8 cellular contexts compared by ENCODE assay signal in the genomic region with DNA sequence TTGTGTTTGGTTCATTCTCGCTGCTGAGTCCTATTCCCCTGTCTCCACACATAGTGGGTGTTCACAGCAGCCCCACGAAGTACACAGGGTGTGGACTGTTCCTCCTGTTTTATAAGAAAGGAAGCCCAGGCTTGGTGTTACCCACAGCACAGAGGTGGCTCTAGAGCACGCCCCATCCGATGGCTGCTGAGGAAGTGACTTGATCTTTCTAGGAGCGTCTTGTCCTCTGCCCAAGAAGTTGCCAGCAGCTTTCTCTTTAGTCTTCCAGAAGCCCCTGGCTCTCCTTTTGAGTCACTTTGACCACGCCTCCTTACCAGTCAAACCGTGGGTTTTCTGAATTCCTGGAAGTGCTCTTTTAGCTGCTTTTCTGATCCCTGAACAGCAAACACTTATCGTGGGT.
DNase-seq lines count a peak whose midpoint lies in the region; ATAC-seq and TF ChIP-seq lines count a peak whose summit lies in the region.

No MANE protein-coding gene starts in this region.

- no peaks in the 10 kb centered on the region for H3K9me3 ChIP-seq in CD8-positive, alpha-beta memory T cell (ENCODE audit: low read length)

- peak; percentile 44 to 82 (median 61) for DNase-seq in CD8-positive, alpha-beta memory T cell
- peak; percentile 67 to 69 for DNase-seq in activated CD4-positive, alpha-beta T cell treated with anti-CD3 and anti-CD28 coated beads for 4 hours
- DNase-seq in coronary artery (ENCODE audit: low spot score), result no peak
- peak; percentile 51 to 57 for DNase-seq in stimulated activated CD4-positive, alpha-beta T cell treated with anti-CD3 and anti-CD28 coated beads, Interleukin-2, amount 100 ng/mL, for 48 hours
- no peak for DNase-seq in head of caudate nucleus
- DNase-seq in Ammon's horn (ENCODE audit: low spot score), result no peak

- CTCF ChIA-PET in CD8-positive, alpha-beta memory T cell (lab: Charles Lee), result interaction anchor here (9.4 kb wide), 1 partner anchor 92 kb away, joined by 112 read pairs; the partner anchor contains the start of gene GRK5

- ATAC-seq in GM19324 (IDR thresholded peaks at IDR 0.05; ENCODE audit: low FRiP score, unreplicated experiment), result no peak
- no peak for ATAC-seq in HG03565 (IDR thresholded peaks at IDR 0.05; ENCODE audit: unreplicated experiment)

- H3K36me3 Mint-ChIP-seq in CD8-positive, alpha-beta memory T cell, result peaks cover 0 to 10% (median 9%) of the 10 kb centered on the region in 3 donors

- H3K4me1 ChIP-seq in CD8-positive, alpha-beta memory T cell (ENCODE audit: insufficient read depth, low read length), result peaks cover 76% of the 10 kb centered on the region

- POLR2A ChIA-PET in CD8-positive, alpha-beta memory T cell (lab: Charles Lee), result interaction anchor here (0.9 to 1.0 kb wide), 2 partner anchors 92 to 94 kb away, joined by 3 read pairs; partner anchors contain the start of gene GRK5

- peaks cover 0 to 5% (median 0%) of the 10 kb centered on the region in 5 donors for H3K9me3 Mint-ChIP-seq in CD8-positive, alpha-beta memory T cell

- peak overlapping the region; percentile 83 to 97 (median 95) for H3K27ac Mint-ChIP-seq in CD8-positive, alpha-beta memory T cell

- no peaks in the 10 kb centered on the region for H3K36me3 ChIP-seq in CD8-positive, alpha-beta memory T cell (ENCODE audit: insufficient read depth, low read length)

- no peak overlapping the region for H3K27ac ChIP-seq in CD8-positive, alpha-beta memory T cell (ENCODE audit: low read depth, low read length)
- H3K27ac ChIP-seq in coronary artery, result peak overlapping the region; percentile 21 to 63

- H3K4me3 ChIP-seq in CD8-positive, alpha-beta memory T cell (ENCODE audit: low read length), result peak overlapping the region; percentile 49
- H3K4me3 ChIP-seq in coronary artery, result no peak overlapping the region

- no peak for TF ChIP-seq CTCF in coronary artery (IDR thresholded peaks at IDR 0.05)

- peak overlapping the region; percentile 7 to 83 (median 77) for H3K4me3 Mint-ChIP-seq in CD8-positive, alpha-beta memory T cell

- H3K4me1 Mint-ChIP-seq in CD8-positive, alpha-beta memory T cell, result peaks cover 70 to 81% (median 70%) of the 10 kb centered on the region in 3 donors

- intact Hi-C loops in head of caudate nucleus (cut with DNase I), result no loop called here

- no peaks in the 10 kb centered on the region for H3K27me3 ChIP-seq in CD8-positive, alpha-beta memory T cell (ENCODE audit: insufficient read depth, low read length, poor library complexity, severe bottlenecking)

- H3K27me3 Mint-ChIP-seq in CD8-positive, alpha-beta memory T cell, result peaks cover 0 to 3% of the 10 kb centered on the region in 2 donors

Comparison
In these comparisons a context has a peak if more than half of its experiments do, and no peak if none do; other contexts are left out.
1. DNase-seq: peak in CD8-positive, alpha-beta memory T cell (5 of 5), activated CD4-positive, alpha-beta T cell treated with anti-CD3 and anti-CD28 coated beads for 4 hours (2 of 2) and stimulated activated CD4-positive, alpha-beta T cell treated with anti-CD3 and anti-CD28 coated beads, Interleukin-2, amount 100 ng/mL, for 48 hours (2 of 2); none in coronary artery (single experiment), head of caudate nucleus (0 of 42) and Ammon's horn (single experiment).